In genomic region chr13:49936085-49936942, GRCh38 we compare ENCODE assay signal across 1 cellular context.
A peak's percentile ranks its signal among the peaks of the same experiment; 100 is the strongest.
TF ChIP-seq lines count a peak whose summit lies in the region.

SPRYD7 (minus strand) TSS chr13:49936340; CDS start chr13:49936235, 105 bp downstream.

TF ChIP-seq in WTC11, 78 proteins besides CTCF, POLR2A, EP300 and RAD21 (continued from another document and continues in another):
- TF ChIP-seq, protein P1, sequence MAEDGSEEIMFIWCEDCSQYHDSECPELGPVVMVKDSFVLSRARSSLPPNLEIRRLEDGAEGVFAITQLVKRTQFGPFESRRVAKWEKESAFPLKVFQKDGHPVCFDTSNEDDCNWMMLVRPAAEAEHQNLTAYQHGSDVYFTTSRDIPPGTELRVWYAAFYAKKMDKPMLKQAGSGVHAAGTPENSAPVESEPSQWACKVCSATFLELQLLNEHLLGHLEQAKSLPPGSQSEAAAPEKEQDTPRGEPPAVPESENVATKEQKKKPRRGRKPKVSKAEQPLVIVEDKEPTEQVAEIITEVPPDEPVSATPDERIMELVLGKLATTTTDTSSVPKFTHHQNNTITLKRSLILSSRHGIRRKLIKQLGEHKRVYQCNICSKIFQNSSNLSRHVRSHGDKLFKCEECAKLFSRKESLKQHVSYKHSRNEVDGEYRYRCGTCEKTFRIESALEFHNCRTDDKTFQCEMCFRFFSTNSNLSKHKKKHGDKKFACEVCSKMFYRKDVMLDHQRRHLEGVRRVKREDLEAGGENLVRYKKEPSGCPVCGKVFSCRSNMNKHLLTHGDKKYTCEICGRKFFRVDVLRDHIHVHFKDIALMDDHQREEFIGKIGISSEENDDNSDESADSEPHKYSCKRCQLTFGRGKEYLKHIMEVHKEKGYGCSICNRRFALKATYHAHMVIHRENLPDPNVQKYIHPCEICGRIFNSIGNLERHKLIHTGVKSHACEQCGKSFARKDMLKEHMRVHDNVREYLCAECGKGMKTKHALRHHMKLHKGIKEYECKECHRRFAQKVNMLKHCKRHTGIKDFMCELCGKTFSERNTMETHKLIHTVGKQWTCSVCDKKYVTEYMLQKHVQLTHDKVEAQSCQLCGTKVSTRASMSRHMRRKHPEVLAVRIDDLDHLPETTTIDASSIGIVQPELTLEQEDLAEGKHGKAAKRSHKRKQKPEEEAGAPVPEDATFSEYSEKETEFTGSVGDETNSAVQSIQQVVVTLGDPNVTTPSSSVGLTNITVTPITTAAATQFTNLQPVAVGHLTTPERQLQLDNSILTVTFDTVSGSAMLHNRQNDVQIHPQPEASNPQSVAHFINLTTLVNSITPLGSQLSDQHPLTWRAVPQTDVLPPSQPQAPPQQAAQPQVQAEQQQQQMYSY (CRISPR knock-in tag; IDR thresholded peaks at IDR 0.05) = peak; percentile 78
- TF ChIP-seq ZNF121 (CRISPR knock-in tag; IDR thresholded peaks at IDR 0.05) = 0 out of 2 replicates have a peak, but pooled peaks have one; percentile 53
- TF ChIP-seq, protein P2, sequence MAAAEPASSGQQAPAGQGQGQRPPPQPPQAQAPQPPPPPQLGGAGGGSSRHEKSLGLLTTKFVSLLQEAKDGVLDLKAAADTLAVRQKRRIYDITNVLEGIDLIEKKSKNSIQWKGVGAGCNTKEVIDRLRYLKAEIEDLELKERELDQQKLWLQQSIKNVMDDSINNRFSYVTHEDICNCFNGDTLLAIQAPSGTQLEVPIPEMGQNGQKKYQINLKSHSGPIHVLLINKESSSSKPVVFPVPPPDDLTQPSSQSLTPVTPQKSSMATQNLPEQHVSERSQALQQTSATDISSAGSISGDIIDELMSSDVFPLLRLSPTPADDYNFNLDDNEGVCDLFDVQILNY (CRISPR knock-in tag; IDR thresholded peaks at IDR 0.05) = no peak
- no peak for TF ChIP-seq ZNF396 (CRISPR knock-in tag; IDR thresholded peaks at IDR 0.05; ENCODE audit: borderline replicate concordance)
- TF ChIP-seq, protein P3, sequence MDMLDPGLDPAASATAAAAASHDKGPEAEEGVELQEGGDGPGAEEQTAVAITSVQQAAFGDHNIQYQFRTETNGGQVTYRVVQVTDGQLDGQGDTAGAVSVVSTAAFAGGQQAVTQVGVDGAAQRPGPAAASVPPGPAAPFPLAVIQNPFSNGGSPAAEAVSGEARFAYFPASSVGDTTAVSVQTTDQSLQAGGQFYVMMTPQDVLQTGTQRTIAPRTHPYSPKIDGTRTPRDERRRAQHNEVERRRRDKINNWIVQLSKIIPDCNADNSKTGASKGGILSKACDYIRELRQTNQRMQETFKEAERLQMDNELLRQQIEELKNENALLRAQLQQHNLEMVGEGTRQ (CRISPR knock-in tag; IDR thresholded peaks at IDR 0.05) = no peak
- TF ChIP-seq USF1 (CRISPR knock-in tag; IDR thresholded peaks at IDR 0.05) = 0 out of 2 replicates have a peak, but pooled peaks have one; percentile 10
- TF ChIP-seq TEAD1 (CRISPR knock-in tag; IDR thresholded peaks at IDR 0.05) = peak; percentile 44; the same call in 1 of the 2 replicates
- TF ChIP-seq NFATC4 (CRISPR knock-in tag; IDR thresholded peaks at IDR 0.05) = no peak
- TF ChIP-seq, protein P4, sequence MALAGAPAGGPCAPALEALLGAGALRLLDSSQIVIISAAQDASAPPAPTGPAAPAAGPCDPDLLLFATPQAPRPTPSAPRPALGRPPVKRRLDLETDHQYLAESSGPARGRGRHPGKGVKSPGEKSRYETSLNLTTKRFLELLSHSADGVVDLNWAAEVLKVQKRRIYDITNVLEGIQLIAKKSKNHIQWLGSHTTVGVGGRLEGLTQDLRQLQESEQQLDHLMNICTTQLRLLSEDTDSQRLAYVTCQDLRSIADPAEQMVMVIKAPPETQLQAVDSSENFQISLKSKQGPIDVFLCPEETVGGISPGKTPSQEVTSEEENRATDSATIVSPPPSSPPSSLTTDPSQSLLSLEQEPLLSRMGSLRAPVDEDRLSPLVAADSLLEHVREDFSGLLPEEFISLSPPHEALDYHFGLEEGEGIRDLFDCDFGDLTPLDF (CRISPR knock-in tag; IDR thresholded peaks at IDR 0.05) = 0 out of 2 replicates have a peak, but pooled peaks have one; percentile 82
- no peak for TF ChIP-seq ZNF317 (CRISPR knock-in tag; IDR thresholded peaks at IDR 0.05; ENCODE audit: borderline replicate concordance, low read depth)
- TF ChIP-seq, protein P5, sequence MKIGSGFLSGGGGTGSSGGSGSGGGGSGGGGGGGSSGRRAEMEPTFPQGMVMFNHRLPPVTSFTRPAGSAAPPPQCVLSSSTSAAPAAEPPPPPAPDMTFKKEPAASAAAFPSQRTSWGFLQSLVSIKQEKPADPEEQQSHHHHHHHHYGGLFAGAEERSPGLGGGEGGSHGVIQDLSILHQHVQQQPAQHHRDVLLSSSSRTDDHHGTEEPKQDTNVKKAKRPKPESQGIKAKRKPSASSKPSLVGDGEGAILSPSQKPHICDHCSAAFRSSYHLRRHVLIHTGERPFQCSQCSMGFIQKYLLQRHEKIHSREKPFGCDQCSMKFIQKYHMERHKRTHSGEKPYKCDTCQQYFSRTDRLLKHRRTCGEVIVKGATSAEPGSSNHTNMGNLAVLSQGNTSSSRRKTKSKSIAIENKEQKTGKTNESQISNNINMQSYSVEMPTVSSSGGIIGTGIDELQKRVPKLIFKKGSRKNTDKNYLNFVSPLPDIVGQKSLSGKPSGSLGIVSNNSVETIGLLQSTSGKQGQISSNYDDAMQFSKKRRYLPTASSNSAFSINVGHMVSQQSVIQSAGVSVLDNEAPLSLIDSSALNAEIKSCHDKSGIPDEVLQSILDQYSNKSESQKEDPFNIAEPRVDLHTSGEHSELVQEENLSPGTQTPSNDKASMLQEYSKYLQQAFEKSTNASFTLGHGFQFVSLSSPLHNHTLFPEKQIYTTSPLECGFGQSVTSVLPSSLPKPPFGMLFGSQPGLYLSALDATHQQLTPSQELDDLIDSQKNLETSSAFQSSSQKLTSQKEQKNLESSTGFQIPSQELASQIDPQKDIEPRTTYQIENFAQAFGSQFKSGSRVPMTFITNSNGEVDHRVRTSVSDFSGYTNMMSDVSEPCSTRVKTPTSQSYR (CRISPR knock-in tag; IDR thresholded peaks at IDR 0.05) = peak; percentile 36; the same call in 1 of the 2 replicates
- TF ChIP-seq ATF1 (CRISPR knock-in tag; IDR thresholded peaks at IDR 0.05) = no peak
- no peak for TF ChIP-seq ZNF423 (CRISPR knock-in tag; IDR thresholded peaks at IDR 0.05)
- peak; percentile 97 for TF ChIP-seq KAT7 (CRISPR knock-in tag; IDR thresholded peaks at IDR 0.05; ENCODE audit: borderline replicate concordance)
- no peak for TF ChIP-seq ZNF232 (CRISPR knock-in tag; IDR thresholded peaks at IDR 0.05)
- TF ChIP-seq HMGXB4 (CRISPR knock-in tag; IDR thresholded peaks at IDR 0.05) = peak; percentile 95
- TF ChIP-seq E2F4 (CRISPR knock-in tag; IDR thresholded peaks at IDR 0.05; ENCODE audit: borderline replicate concordance, low read depth) = no peak
- 0 out of 2 replicates have a peak, but pooled peaks have one; percentile 13 for TF ChIP-seq CREB1 (CRISPR knock-in tag; IDR thresholded peaks at IDR 0.05)
- no peak for TF ChIP-seq AFF4 (CRISPR knock-in tag; IDR thresholded peaks at IDR 0.05; ENCODE audit: borderline replicate concordance)
- peak; percentile 76 for TF ChIP-seq FOXP4 (CRISPR knock-in tag; IDR thresholded peaks at IDR 0.05)
- TF ChIP-seq TCF7 (CRISPR knock-in tag; IDR thresholded peaks at IDR 0.05; ENCODE audit: low read depth) = no peak
- TF ChIP-seq ARID4B (CRISPR knock-in tag; IDR thresholded peaks at IDR 0.05; ENCODE audit: borderline replicate concordance) = peak; percentile 23; the same call in 1 of the 2 replicates
- 0 out of 2 replicates have a peak, but pooled peaks have one; percentile 41 for TF ChIP-seq FOXK1 (CRISPR knock-in tag; IDR thresholded peaks at IDR 0.05)
